Comparison of ENCODE assay signal across 15 cellular contexts in genomic region chr7:5624386-5625365, GRCh38. TPM values are rescaled to one million over a fixed set of nuclear protein-coding genes. Genes with fewer than 3 reads are reported as not detected.
DNase-seq lines count a peak whose midpoint lies in the region; ATAC-seq, FAIRE-seq and TF ChIP-seq lines count a peak whose summit lies in the region.
"Had no signal": no experiment of that assay in that cellular context is flagged by ENCODE, and none has a peak within 500 bp of the region (broad histone marks: within the 10 kb centered on the region; RNA-seq: fewer than 3 reads in every experiment).

No MANE protein-coding gene starts in this region.

- no peak overlapping the region for H3K4me3 Mint-ChIP-seq in progenitor cell of endocrine pancreas (ENCODE audit: low read depth)
- H3K4me3 Mint-ChIP-seq: CD14-positive monocyte had no signal

- H3K27ac ChIP-seq in GM23248 (peak overlapping the region; percentile 59), gastroesophageal sphincter (peak overlapping the region in 3 of 4 donors; percentile 20 to 48 (median 35))
- H3K27ac ChIP-seq: A549 had no signal

- in situ Hi-C loops in GM23248 (cut with MboI), result no loop called here

- H3K9me3 ChIP-seq in GM23248 (ENCODE audit: low read depth) (no peaks in the 10 kb centered on the region), gastroesophageal sphincter (no peaks in the 10 kb centered on the region), mucosa of descending colon (no peaks in the 10 kb centered on the region)
- H3K9me3 ChIP-seq: A549, HAP-1 had no signal

- no peak for ATAC-seq in activated naive CD4-positive, alpha-beta T cell treated with anti-CD3 and anti-CD28 coated beads, Interleukin-2, amount 50 U/mL, for 72 hours
- ATAC-seq in gastroesophageal sphincter (no peak), mucosa of descending colon (no peak)
- ATAC-seq: A549 had no signal

- peak overlapping the region; percentile 29 to 40 for H3K27ac Mint-ChIP-seq in activated naive CD4-positive, alpha-beta T cell treated with anti-CD3 and anti-CD28 coated beads, Interleukin-2, amount 50 U/mL, for 72 hours
- peak overlapping the region; percentile 65 for H3K27ac Mint-ChIP-seq in progenitor cell of endocrine pancreas
- H3K27ac Mint-ChIP-seq: IgD-negative memory B cell had no signal

- peaks cover 23% of the 10 kb centered on the region for H3K4me1 ChIP-seq in GM23248 (ENCODE audit: insufficient read depth)
- H3K4me1 ChIP-seq in gastroesophageal sphincter, result peaks cover 0 to 34% (median 8%) of the 10 kb centered on the region in 3 donors
- no peaks in the 10 kb centered on the region for H3K4me1 ChIP-seq in mucosa of descending colon (ENCODE audit: low read depth)
- H3K4me1 ChIP-seq: HAP-1 had no signal

- intact Hi-C loops in mucosa of descending colon (cut with DNase I, micrococcal nuclease), result no loop called here

- 78 to 80% methylated on average over 19 to 21 of the region's 21 CpGs for WGBS in GM23248 (ENCODE audit: low coverage in 1 of 2, low lambda C conversion rate in 2 of 2, missing lambda C conversion rate in 2 of 2), 2 experiments
- WGBS in gastroesophageal sphincter (ENCODE audit: low coverage in 1 of 2), 2 donors, result 57 to 77% methylated on average over 1 to 2 of the region's 21 CpGs

- H3K9me3 Mint-ChIP-seq in activated naive CD4-positive, alpha-beta T cell treated with anti-CD3 and anti-CD28 coated beads, Interleukin-2, amount 50 U/mL, for 72 hours, result no peaks in the 10 kb centered on the region
- H3K9me3 Mint-ChIP-seq in progenitor cell of endocrine pancreas (ENCODE audit: low read depth), result no peaks in the 10 kb centered on the region
- H3K9me3 Mint-ChIP-seq: CD14-positive monocyte, IgD-negative memory B cell had no signal

- no peak for TF ChIP-seq EP300 in gastroesophageal sphincter (IDR thresholded peaks at IDR 0.05)

- no peak overlapping the region for H2AFZ ChIP-seq in GM23248

- no peak for DNase-seq in activated naive CD4-positive, alpha-beta T cell treated with anti-CD3 and anti-CD28 coated beads, Interleukin-2, amount 50 U/mL, for 72 hours (ENCODE audit: low spot score in 2 of 2)
- no peak for DNase-seq in activated naive CD4-positive, alpha-beta T cell treated with anti-CD3 and anti-CD28 coated beads, Interleukin-2, amount 50 U/mL, for 16 hours
- no peak for DNase-seq in GM23248
- DNase-seq in progenitor cell of endocrine pancreas (ENCODE audit: low spot score, unreplicated experiment), result no peak
- no peak for DNase-seq in mucosa of descending colon
- no peak for DNase-seq in DMS 273 treated with DMSO at 0.1 percent for 48 hours (lab: John Stamatoyannopoulos, UW)
- no peak for DNase-seq in GM12891 (ENCODE audit: insufficient read length, low spot score)
- DNase-seq: COR-L47, NCI-H187 treated with DMSO at 0.1 percent for 48 hours, NCI-H526 treated with DMSO at 0.1 percent for 48 hours had no signal

- peaks cover 18% of the 10 kb centered on the region for H3K79me2 ChIP-seq in GM23248 (ENCODE audit: insufficient read depth)

- H3K4me3 ChIP-seq in GM23248 (no peak overlapping the region), gastroesophageal sphincter (no peak overlapping the region), mucosa of descending colon (no peak overlapping the region)
- H3K4me3 ChIP-seq: A549, HAP-1 had no signal

- no peaks in the 10 kb centered on the region for H3K9me2 ChIP-seq in GM23248 (ENCODE audit: insufficient read depth)

- H3K9ac ChIP-seq in GM23248, result peak overlapping the region; percentile 30; the same call in 1 of the 2 replicates

- TF ChIP-seq CTCF in gastroesophageal sphincter (IDR thresholded peaks at IDR 0.05), result no peak
- no peak for TF ChIP-seq CTCF in progenitor cell of endocrine pancreas (IDR thresholded peaks at IDR 0.05; ENCODE audit: unreplicated experiment)
- no peak for TF ChIP-seq CTCF in mucosa of descending colon (IDR thresholded peaks at IDR 0.05)

- no peaks in the 10 kb centered on the region for H3K27me3 ChIP-seq in GM23248 (replicated peaks; ENCODE audit: insufficient read depth)
- no peaks in the 10 kb centered on the region for H3K27me3 ChIP-seq in gastroesophageal sphincter

- H3K4me2 ChIP-seq in GM23248 (ENCODE audit: unreplicated experiment), result no peak overlapping the region
- H3K4me2 ChIP-seq: A549 had no signal

- peaks cover 38% of the 10 kb centered on the region for H3F3A ChIP-seq in GM23248 (ENCODE audit: insufficient read depth)

- H3K36me3 Mint-ChIP-seq in activated naive CD4-positive, alpha-beta T cell treated with anti-CD3 and anti-CD28 coated beads, Interleukin-2, amount 50 U/mL, for 72 hours, result no peaks in the 10 kb centered on the region
- H3K36me3 Mint-ChIP-seq in progenitor cell of endocrine pancreas (ENCODE audit: insufficient read depth), result peaks cover 5% of the 10 kb centered on the region
- H3K36me3 Mint-ChIP-seq: IgD-negative memory B cell had no signal

- FAIRE-seq in GM12891 (lab: Jason Lieb, UNC), result no peak
- FAIRE-seq: A549 had no signal

- H3K36me3 ChIP-seq in GM23248 (ENCODE audit: low read depth) (peaks cover 19% of the 10 kb centered on the region; the same call in 1 of the 2 replicates), gastroesophageal sphincter (peaks cover 0 to 63% of the 10 kb centered on the region in 2 donors), mucosa of descending colon (ENCODE audit: low read depth) (peaks cover 5% of the 10 kb centered on the region)

- no peaks in the 10 kb centered on the region for H3K27me3 Mint-ChIP-seq in progenitor cell of endocrine pancreas
- H3K27me3 Mint-ChIP-seq: IgD-negative memory B cell had no signal

- no peaks in the 10 kb centered on the region for H3K4me1 Mint-ChIP-seq in progenitor cell of endocrine pancreas (ENCODE audit: low read depth)

- peaks cover 6% of the 10 kb centered on the region; the same call in 1 of the 2 replicates for H4K20me1 ChIP-seq in GM23248 (ENCODE audit: insufficient read depth)

- TF ChIP-seq POLR2A in gastroesophageal sphincter (IDR thresholded peaks at IDR 0.05) (no peak), GM12891 (IDR thresholded peaks at IDR 0.05; ENCODE audit: low read depth, low read length) (no peak)

TF ChIP-seq in GM12891, 5 proteins besides CTCF, POLR2A, EP300 and RAD21:
- no peak for TF ChIP-seq SPI1 (IDR thresholded peaks at IDR 0.05; ENCODE audit: low read depth, low read length)
- no peak for TF ChIP-seq PAX5 (IDR thresholded peaks at IDR 0.05; ENCODE audit: insufficient read depth, low read length, severe bottlenecking)
- no peak for TF ChIP-seq POLR2AphosphoS5 (IDR thresholded peaks at IDR 0.05; ENCODE audit: low read depth, low read length)
- no peak for TF ChIP-seq TAF1 (IDR thresholded peaks at IDR 0.05; ENCODE audit: low read depth, low read length)
- TF ChIP-seq POU2F2 (IDR thresholded peaks at IDR 0.05; ENCODE audit: low read depth, low read length), result no peak

RNA-seq across cellular contexts. Expression of gene FSCN1, which starts 32.1 kb away (rescaled TPM):
- 10 to 100 TPM in 1 of 2 donors, 1 to 10 TPM in 1; 3.6 to 91.9 TPM for total RNA-seq in activated naive CD4-positive, alpha-beta T cell treated with anti-CD3 and anti-CD28 coated beads, Interleukin-2, amount 50 U/mL, for 72 hours
- total RNA-seq in GM23248 (2014; rRNA removed; shearing (Covaris generic)), result 410 and 423 TPM in 2 replicates
- 183 and 201 TPM in 2 replicates for polyA plus RNA-seq in GM23248 (2016; fragmentation: Nextera tagmentation; extraction: Ambion mirVana)
- total RNA-seq in gastroesophageal sphincter (10 to 100 TPM in 3 of 4 donors, 1 to 10 TPM in 1; 6.5 to 32.0 (median 26.3) TPM), progenitor cell of endocrine pancreas (212 and 216 TPM in 2 replicates), mucosa of descending colon (10 to 100 TPM in 2 of 3 donors, 1 to 10 TPM in 1; 5.5 to 17.3 (median 12.7) TPM)
- polyA plus RNA-seq in GM12891 (2012; ENCODE audit: low read depth, missing spikeins), result 198 TPM
